ENCODE assay signal across 19 cellular contexts in genomic region chr11:34451053-34451452, GRCh38. TPM values are rescaled to one million over a fixed set of nuclear protein-coding genes. Genes with fewer than 3 reads are reported as not detected.
A peak's percentile ranks its signal among the peaks of the same experiment; 100 is the strongest.
DNase-seq lines count a peak whose midpoint lies in the region; ATAC-seq and TF ChIP-seq lines count a peak whose summit lies in the region.
"Had no signal": no experiment of that assay in that cellular context is flagged by ENCODE, and none has a peak within 500 bp of the region (broad histone marks: within the 10 kb centered on the region; RNA-seq: fewer than 3 reads in every experiment).

No MANE protein-coding gene starts in this region.

- H3K27me3 ChIP-seq in neutrophil (no peaks in the 10 kb centered on the region), prostate gland (replicated peaks; ENCODE audit: insufficient read depth) (no peaks in the 10 kb centered on the region)

- H3K4me3 Mint-ChIP-seq in activated naive CD8-positive, alpha-beta T cell treated with anti-CD3 and anti-CD28 coated beads for 36 hours = no peak overlapping the region
- H3K4me3 Mint-ChIP-seq: IgD-negative memory B cell had no signal

- TF ChIP-seq CTCF in neutrophil (IDR thresholded peaks at IDR 0.05) = no peak
- no peak for TF ChIP-seq CTCF in prostate gland (IDR thresholded peaks at IDR 0.05)

- WGBS in prostate gland = 93% methylated on average over 3 of the region's 3 CpGs

- TF ChIP-seq POLR2A in prostate gland (IDR thresholded peaks at IDR 0.05) = no peak

- ATAC-seq in HG03045 (IDR thresholded peaks at IDR 0.05; ENCODE audit: unreplicated experiment) = no peak
- ATAC-seq: SK-N-SH treated with all-trans-retinoic acid at 6 μM for 48 hours had no signal

- H3K27ac ChIP-seq in neutrophil (peak overlapping the region; percentile 93), prostate gland (no peak overlapping the region)
- H3K27ac ChIP-seq: RWPE1 had no signal

- no peak overlapping the region for H3K27ac Mint-ChIP-seq in activated naive CD8-positive, alpha-beta T cell treated with anti-CD3 and anti-CD28 coated beads for 36 hours
- H3K27ac Mint-ChIP-seq: IgD-negative memory B cell had no signal

- H3K36me3 ChIP-seq in neutrophil = peaks cover 33% of the 10 kb centered on the region
- peaks cover 0 to 4% of the 10 kb centered on the region in 2 donors for H3K36me3 ChIP-seq in prostate gland

- peaks cover 22% of the 10 kb centered on the region for H3K4me1 Mint-ChIP-seq in activated naive CD8-positive, alpha-beta T cell treated with anti-CD3 and anti-CD28 coated beads for 36 hours

- peak; percentile 2 for DNase-seq in GF-D8 (lab: John Stamatoyannopoulos, UW)
- DNase-seq in MV-4-11 (lab: John Stamatoyannopoulos, UW) = peak; percentile 40
- DNase-seq in SIG-M5 (lab: John Stamatoyannopoulos, UW) = peak; percentile 13
- DNase-seq in AG08396 (ENCODE audit: low spot score) = no peak
- DNase-seq in prostate gland (ENCODE audit: low spot score) = no peak
- DNase-seq in activated naive CD8-positive, alpha-beta T cell treated with anti-CD3 and anti-CD28 coated beads for 36 hours = no peak
- DNase-seq: ACHN, C1 segment of cervical spinal cord, EL, NCI-H2081 treated with DMSO at 0.1 percent for 48 hours, NCI-H2171 treated with DMSO at 0.1 percent for 48 hours, NCI-H524 treated with DMSO at 0.1 percent for 48 hours, NCI-H82, SHP77 treated with DMSO at 0.1 percent for 48 hours had no signal

- H3K4me3 ChIP-seq in neutrophil (ENCODE audit: low read depth in 1 of 2, low read length in 1 of 2) = peak overlapping the region; percentile 43 to 49
- H3K4me3 ChIP-seq in prostate gland = no peak overlapping the region

- peaks cover 6% of the 10 kb centered on the region for H3K36me3 Mint-ChIP-seq in activated naive CD8-positive, alpha-beta T cell treated with anti-CD3 and anti-CD28 coated beads for 36 hours

- H3K9me3 ChIP-seq in neutrophil (no peaks in the 10 kb centered on the region), prostate gland (no peaks in the 10 kb centered on the region)

- no peaks in the 10 kb centered on the region for H3K27me3 Mint-ChIP-seq in activated naive CD8-positive, alpha-beta T cell treated with anti-CD3 and anti-CD28 coated beads for 36 hours
- H3K27me3 Mint-ChIP-seq: IgD-negative memory B cell had no signal

- no peaks in the 10 kb centered on the region for H3K9me3 Mint-ChIP-seq in activated naive CD8-positive, alpha-beta T cell treated with anti-CD3 and anti-CD28 coated beads for 36 hours

- intact Hi-C loops in prostate gland (cut with DNase I) = no loop called here

- H3K4me1 ChIP-seq in neutrophil (ENCODE audit: control insufficient read depth in 1 of 2, insufficient read depth in 1 of 2, low read depth in 1 of 2, low read length in 1 of 2) (peaks cover 78 to 79% of the 10 kb centered on the region in 2 experiments), prostate gland (replicated peaks) (no peaks in the 10 kb centered on the region)

RNA-seq across cellular contexts. Expression of gene CAT, which starts 12.3 kb away (rescaled TPM):
- total RNA-seq in prostate gland = 100 to 1,000 TPM in 1 of 2 donors, 10 to 100 TPM in 1; 67.3 to 167 TPM
- 10 to 100 TPM; 21.0 to 22.8 TPM for total RNA-seq in activated naive CD8-positive, alpha-beta T cell treated with anti-CD3 and anti-CD28 coated beads for 36 hours

Comparison
In these comparisons a context has a peak if more than half of its experiments do, and no peak if none do; other contexts are left out.
1. DNase-seq: peak in GF-D8 (single experiment), MV-4-11 (single experiment) and SIG-M5 (single experiment); none in AG08396 (single experiment), prostate gland (single experiment) and activated naive CD8-positive, alpha-beta T cell treated with anti-CD3 and anti-CD28 coated beads for 36 hours (single experiment).
2. H3K4me3 ChIP-seq: peak in neutrophil (2 of 2); none in prostate gland (0 of 2).